ENCODE assay signal across 23 cellular contexts in genomic region chr18:32773187-32773712, GRCh38. TPM values are rescaled to one million over a fixed set of nuclear protein-coding genes. Genes with fewer than 3 reads are reported as not detected.
A peak's percentile ranks its signal among the peaks of the same experiment; 100 is the strongest.
DNase-seq lines count a peak whose midpoint lies in the region; ATAC-seq and TF ChIP-seq lines count a peak whose summit lies in the region.
"Had no signal": no experiment of that assay in that cellular context is flagged by ENCODE, and none has a peak within 500 bp of the region (broad histone marks: within the 10 kb centered on the region; RNA-seq: fewer than 3 reads in every experiment).

No MANE protein-coding gene starts in this region.

- H3K4me2 ChIP-seq in neuronal stem cell (ENCODE audit: insufficient read depth, low read length, poor library complexity, severe bottlenecking) (peak overlapping the region; percentile 11), hepatocyte (no peak overlapping the region)

- H3K4me1 ChIP-seq in HUES6 (ENCODE audit: control insufficient read depth, insufficient read depth, low read length) (peaks cover 30% of the 10 kb centered on the region), endodermal cell (ENCODE audit: control insufficient read depth, insufficient read depth, low read length) (no peaks in the 10 kb centered on the region), neuronal stem cell (ENCODE audit: control insufficient read depth in 2 of 2, insufficient read depth in 1 of 2, low read depth in 1 of 2, low read length in 2 of 2) (peaks cover 12 to 31% of the 10 kb centered on the region in 2 donors), hepatocyte (ENCODE audit: insufficient read depth) (peaks cover 17% of the 10 kb centered on the region)
- H3K4me1 ChIP-seq: BE2C, SJCRH30 had no signal

- no peaks in the 10 kb centered on the region for H3K36me3 Mint-ChIP-seq in endodermal cell (ENCODE audit: low read depth)
- no peaks in the 10 kb centered on the region for H3K36me3 Mint-ChIP-seq in T-helper 2 cell treated with Interferon-gamma antibody and Interleukin-4, amounts not matched to agents 5 μg/mL and 100 μg/mL, for 36 hours (ENCODE audit: low read depth)
- H3K36me3 Mint-ChIP-seq: activated naive CD4-positive, alpha-beta T cell treated with anti-CD3 and anti-CD28 coated beads, Interleukin-2, amount 10 ng/mL, durations not matched to agents 7 days and 5 days; mesothelial cell of epicardium; stimulated activated effector memory CD8-positive, alpha-beta T cell treated with anti-CD3 and anti-CD28 coated beads, Interleukin-12 subunit alpha, Interleukin-12 subunit beta, amount 100 ng/mL, for 72 hours had no signal

- no peak overlapping the region for H2AK5ac ChIP-seq in neuronal stem cell (ENCODE audit: low read depth, low read length)

- H2BK120ac ChIP-seq in neuronal stem cell (ENCODE audit: low read depth, low read length) = no peak overlapping the region

- H3K9ac ChIP-seq in HUES6 (ENCODE audit: low read length) (no peak overlapping the region), endodermal cell (ENCODE audit: extremely low read depth, low read length, poor library complexity, severe bottlenecking) (no peak overlapping the region), neuronal stem cell (ENCODE audit: low read depth, low read length, poor library complexity) (no peak overlapping the region)

- H2BK5ac ChIP-seq in neuronal stem cell (ENCODE audit: low read length) = no peak overlapping the region

- H3K18ac ChIP-seq in neuronal stem cell (ENCODE audit: low read length) = no peak overlapping the region

- H3K27me3 Mint-ChIP-seq in endodermal cell (ENCODE audit: insufficient read depth) = peaks cover 65% of the 10 kb centered on the region
- H3K27me3 Mint-ChIP-seq in T-helper 2 cell treated with Interferon-gamma antibody and Interleukin-4, amounts not matched to agents 5 μg/mL and 100 μg/mL, for 36 hours (ENCODE audit: low read depth) = peaks cover 49% of the 10 kb centered on the region

- H2BK12ac ChIP-seq in neuronal stem cell (ENCODE audit: low read length) = no peak overlapping the region

- peak overlapping the region; percentile 95 for H2AFZ ChIP-seq in neuronal stem cell (ENCODE audit: low read length)
- no peak overlapping the region for H2AFZ ChIP-seq in hepatocyte

- H3K79me2 ChIP-seq in hepatocyte = no peaks in the 10 kb centered on the region

- no peaks in the 10 kb centered on the region for H4K20me1 ChIP-seq in hepatocyte (ENCODE audit: insufficient read depth, poor library complexity, severe bottlenecking)

- H3K23ac ChIP-seq in neuronal stem cell (ENCODE audit: low read depth, low read length, poor library complexity) = no peak overlapping the region

- no peaks in the 10 kb centered on the region for H3K9me2 ChIP-seq in hepatocyte (replicated peaks; ENCODE audit: insufficient read depth)

- no peak overlapping the region for H3K14ac ChIP-seq in neuronal stem cell (ENCODE audit: low read length)

- ATAC-seq in GM18519 (IDR thresholded peaks at IDR 0.05; ENCODE audit: low FRiP score, unreplicated experiment) = peak; percentile 40
- no peak for ATAC-seq in HG02840 (IDR thresholded peaks at IDR 0.05; ENCODE audit: low FRiP score, unreplicated experiment)
- ATAC-seq: pancreas; stimulated activated effector memory CD8-positive, alpha-beta T cell treated with anti-CD3 and anti-CD28 coated beads, Interleukin-12 subunit alpha, Interleukin-12 subunit beta, amount 100 ng/mL, for 72 hours had no signal

- no peak overlapping the region for H3K27ac ChIP-seq in HUES6 (ENCODE audit: low read depth, low read length)
- H3K27ac ChIP-seq in endodermal cell (ENCODE audit: low read depth, low read length) = peak overlapping the region; percentile 32
- no peak overlapping the region for H3K27ac ChIP-seq in neuronal stem cell (replicated peaks; ENCODE audit: low read length)
- H3K27ac ChIP-seq in hepatocyte = no peak overlapping the region
- H3K27ac ChIP-seq: esophagus squamous epithelium, HL-60, pancreas, SJCRH30, skin epidermis, transverse colon had no signal

- H3K36me3 ChIP-seq in HUES6 (ENCODE audit: control insufficient read depth, insufficient read depth, low read length) = no peaks in the 10 kb centered on the region
- no peaks in the 10 kb centered on the region for H3K36me3 ChIP-seq in endodermal cell (ENCODE audit: control insufficient read depth, insufficient read depth, low read length)
- H3K36me3 ChIP-seq in neuronal stem cell (replicated peaks in 1 of 2; ENCODE audit: control insufficient read depth in 2 of 2, insufficient read depth in 2 of 2, low read length in 2 of 2) = no peaks in the 10 kb centered on the region
- no peaks in the 10 kb centered on the region for H3K36me3 ChIP-seq in hepatocyte (replicated peaks; ENCODE audit: insufficient read depth, low read depth)
- H3K36me3 ChIP-seq: BE2C, esophagus squamous epithelium, pancreas, SJCRH30, transverse colon had no signal

- no peak overlapping the region for H4K8ac ChIP-seq in neuronal stem cell (ENCODE audit: low read depth, low read length)

- no peaks in the 10 kb centered on the region for H3K9me3 Mint-ChIP-seq in endodermal cell
- no peaks in the 10 kb centered on the region for H3K9me3 Mint-ChIP-seq in T-helper 2 cell treated with Interferon-gamma antibody and Interleukin-4, amounts not matched to agents 5 μg/mL and 100 μg/mL, for 36 hours
- H3K9me3 Mint-ChIP-seq: activated CD4-positive, alpha-beta T cell treated with anti-CD3 and anti-CD28 coated beads, Interleukin-2, amount 10 ng/mL, durations not matched to agents 24 days and 14 days; activated naive CD4-positive, alpha-beta T cell treated with anti-CD3 and anti-CD28 coated beads, Interleukin-2, amount 10 ng/mL, durations not matched to agents 7 days and 5 days; mesothelial cell of epicardium; stimulated activated effector memory CD8-positive, alpha-beta T cell treated with anti-CD3 and anti-CD28 coated beads, Interleukin-12 subunit alpha, Interleukin-12 subunit beta, amount 100 ng/mL, for 72 hours had no signal

- DNase-seq in endodermal cell (no peak), neuronal stem cell (ENCODE audit: low spot score) (no peak), NOMO-1 treated with dmso at 0.1 percent for 144 hours (lab: John Stamatoyannopoulos, UW; ENCODE audit: unreplicated experiment) (no peak), hepatocyte (ENCODE audit: low spot score) (no peak)
- DNase-seq in T-helper 2 cell treated with Interferon-gamma antibody and Interleukin-4, amounts not matched to agents 5 μg/mL and 100 μg/mL, for 36 hours (ENCODE audit: low spot score) = no peak
- DNase-seq: activated CD4-positive, alpha-beta T cell treated with anti-CD3 and anti-CD28 coated beads, Interleukin-2, amount 10 ng/mL, durations not matched to agents 24 days and 14 days; activated naive CD4-positive, alpha-beta T cell treated with anti-CD3 and anti-CD28 coated beads, Interleukin-2, amount 10 ng/mL, durations not matched to agents 7 days and 5 days; activated T-cell treated with anti-CD3 and anti-CD28 coated beads for 4 hours; BE2C; DMS 273 treated with DMSO at 0.1 percent for 48 hours; esophagus squamous epithelium; NCI-H226; pancreas; SJCRH30; T-helper 9 cell; transverse colon had no signal

- whole genome bisulfite sequencing in endodermal cell (ENCODE audit: insufficient coverage in 1 of 2, insufficient read length in 1 of 2), 2 experiments = 0 to 10% methylated on average over 3 to 5 of the region's 5 CpGs
- no CpG with 5 or more reads among the region's 5 CpGs for WGBS in neuronal stem cell (ENCODE audit: extremely low coverage in 2 of 2, insufficient read length in 2 of 2, insufficient replicate concordance in 1 of 2), 2 donors
- 33% methylated on average over 4 of the region's 5 CpGs for WGBS in hepatocyte (ENCODE audit: low lambda C conversion rate, missing lambda C conversion rate)

- no peak overlapping the region for H2BK15ac ChIP-seq in neuronal stem cell (ENCODE audit: low read length)

- no peaks in the 10 kb centered on the region for H3K79me1 ChIP-seq in neuronal stem cell (ENCODE audit: low read depth, low read length)

- H3K4me3 ChIP-seq in HUES6 (ENCODE audit: low read depth, low read length) (peak overlapping the region; percentile 71), endodermal cell (ENCODE audit: low read length) (no peak overlapping the region), neuronal stem cell (ENCODE audit: low read length in 2 of 2) (peak overlapping the region in 1 of 2 donors; percentile 64), hepatocyte (no peak overlapping the region)
- H3K4me3 ChIP-seq: pancreas, SJCRH30, skin epidermis, transverse colon had no signal

- H3K27ac Mint-ChIP-seq in endodermal cell = no peak overlapping the region
- H3K27ac Mint-ChIP-seq in T-helper 2 cell treated with Interferon-gamma antibody and Interleukin-4, amounts not matched to agents 5 μg/mL and 100 μg/mL, for 36 hours = no peak overlapping the region
- H3K27ac Mint-ChIP-seq: activated CD4-positive, alpha-beta T cell treated with anti-CD3 and anti-CD28 coated beads, Interleukin-2, amount 10 ng/mL, durations not matched to agents 24 days and 14 days; mesothelial cell of epicardium; stimulated activated effector memory CD8-positive, alpha-beta T cell treated with anti-CD3 and anti-CD28 coated beads, Interleukin-12 subunit alpha, Interleukin-12 subunit beta, amount 100 ng/mL, for 72 hours had no signal

- H3K27me3 ChIP-seq in HUES6 (ENCODE audit: control insufficient read depth, insufficient read depth, low read length) (peaks cover 65% of the 10 kb centered on the region), endodermal cell (ENCODE audit: control insufficient read depth, insufficient read depth, low read length, poor library complexity, severe bottlenecking) (peaks cover 62% of the 10 kb centered on the region), neuronal stem cell (ENCODE audit: control insufficient read depth in 3 of 3, insufficient read depth in 3 of 3, low read depth in 1 of 3, low read length in 3 of 3) (peaks cover 0 to 46% (median 15%) of the 10 kb centered on the region in 3 experiments), hepatocyte (peaks cover 59% of the 10 kb centered on the region)
- H3K27me3 ChIP-seq: SJCRH30 had no signal

- H3K4ac ChIP-seq in neuronal stem cell (ENCODE audit: low read length) = no peak overlapping the region

- H3K9me3 ChIP-seq in HUES6 (ENCODE audit: control insufficient read depth, insufficient read depth, low read depth, low read length) (no peaks in the 10 kb centered on the region), endodermal cell (ENCODE audit: control insufficient read depth, low read length) (no peaks in the 10 kb centered on the region), neuronal stem cell (replicated peaks in 1 of 2; ENCODE audit: control insufficient read depth in 2 of 2, insufficient read depth in 1 of 2, low read depth in 1 of 2, low read length in 2 of 2) (peaks cover 0 to 2% of the 10 kb centered on the region in 2 donors), hepatocyte (ENCODE audit: low read depth) (no peaks in the 10 kb centered on the region)
- H3K9me3 ChIP-seq: BE2C, esophagus squamous epithelium, pancreas, SJCRH30, transverse colon had no signal

- H3K4me3 Mint-ChIP-seq in endodermal cell = peak overlapping the region; percentile 83
- no peak overlapping the region for H3K4me3 Mint-ChIP-seq in T-helper 2 cell treated with Interferon-gamma antibody and Interleukin-4, amounts not matched to agents 5 μg/mL and 100 μg/mL, for 36 hours
- H3K4me3 Mint-ChIP-seq: activated CD4-positive, alpha-beta T cell treated with anti-CD3 and anti-CD28 coated beads, Interleukin-2, amount 10 ng/mL, durations not matched to agents 24 days and 14 days; activated naive CD4-positive, alpha-beta T cell treated with anti-CD3 and anti-CD28 coated beads, Interleukin-2, amount 10 ng/mL, durations not matched to agents 7 days and 5 days had no signal

- H3K4me1 Mint-ChIP-seq in endodermal cell = peaks cover 30% of the 10 kb centered on the region
- no peaks in the 10 kb centered on the region for H3K4me1 Mint-ChIP-seq in T-helper 2 cell treated with Interferon-gamma antibody and Interleukin-4, amounts not matched to agents 5 μg/mL and 100 μg/mL, for 36 hours (ENCODE audit: low read depth)
- H3K4me1 Mint-ChIP-seq: activated naive CD4-positive, alpha-beta T cell treated with anti-CD3 and anti-CD28 coated beads, Interleukin-2, amount 10 ng/mL, durations not matched to agents 7 days and 5 days; stimulated activated effector memory CD8-positive, alpha-beta T cell treated with anti-CD3 and anti-CD28 coated beads, Interleukin-12 subunit alpha, Interleukin-12 subunit beta, amount 100 ng/mL, for 72 hours had no signal

- no peak for TF ChIP-seq CTCF in endodermal cell (conservative IDR thresholded peaks at IDR 0.05)
- no peak for TF ChIP-seq CTCF in hepatocyte (IDR thresholded peaks at IDR 0.05; ENCODE audit: poor library complexity)

- H4K91ac ChIP-seq in neuronal stem cell (ENCODE audit: low read depth, low read length, poor library complexity) = no peak overlapping the region

RNA-seq across cellular contexts. Expression of gene KLHL14, which starts 0.4 kb away (rescaled TPM):
- 1 to 10 TPM; 4.2 TPM for total RNA-seq in endodermal cell
- polyA plus RNA-seq in endodermal cell (2013, experiment 1 of 2) = 3.6 TPM
- 4.1 TPM for polyA plus RNA-seq in endodermal cell (2013, experiment 2 of 2)
- 0.08 TPM for polyA plus RNA-seq in neuronal stem cell (2013, experiment 1 of 2)
- 0.06 TPM for polyA plus RNA-seq in neuronal stem cell (2013, experiment 2 of 2)
- 0.57 and 0.60 TPM in 2 replicates for total RNA-seq in hepatocyte
- 0.12 and 0.44 TPM in 2 replicates for polyA plus RNA-seq in hepatocyte
- total RNA-seq: activated CD4-positive, alpha-beta T cell treated with anti-CD3 and anti-CD28 coated beads, Interleukin-2, amount 10 ng/mL, durations not matched to agents 24 days and 14 days; SJCRH30 had no signal
